17 cellular contexts compared by ENCODE assay signal in genomic region chr7:27961255-27961654, GRCh38.
A peak's percentile ranks its signal among the peaks of the same experiment; 100 is the strongest.
DNase-seq lines count a peak whose midpoint lies in the region; ATAC-seq, FAIRE-seq and TF ChIP-seq lines count a peak whose summit lies in the region.
"Had no signal": no experiment of that assay in that cellular context is flagged by ENCODE, and none has a peak within 500 bp of the region (broad histone marks: within the 10 kb centered on the region; RNA-seq: fewer than 3 reads in every experiment).

No MANE protein-coding gene starts in this region.

- peaks cover 21% of the 10 kb centered on the region for H4K20me1 ChIP-seq in astrocyte (ENCODE audit: insufficient read depth, low read length)

- no peaks in the 10 kb centered on the region for H3K9me3 ChIP-seq in MG63
- no peaks in the 10 kb centered on the region for H3K9me3 ChIP-seq in astrocyte (ENCODE audit: insufficient read depth, low read depth, low read length)
- H3K9me3 ChIP-seq in mucosa of descending colon: no peaks in the 10 kb centered on the region
- H3K9me3 ChIP-seq: Caco-2, heart left ventricle had no signal

- CTCF ChIA-PET in Calu3 (lab: Charles Lee): interaction anchor here (1.5 kb wide), 1 partner anchor 101 kb away, joined by 4 read pairs; no protein-coding TSS in a partner anchor

- no TSS peak for BruUV-seq in Calu3 (replicated peaks; lab: Mats Ljungman, UMichigan)

- no peak for FAIRE-seq in astrocyte (lab: Jason Lieb, UNC)
- FAIRE-seq: GM12878 had no signal

- H3K4me3 ChIP-seq in MG63 (no peak overlapping the region), astrocyte (ENCODE audit: insufficient read depth, low read depth, low read length) (no peak overlapping the region), mucosa of descending colon (no peak overlapping the region)
- H3K4me3 ChIP-seq: coronary artery, GM12878, heart left ventricle had no signal

- H3K4me3 Mint-ChIP-seq in Calu3 (ENCODE audit: low read depth, unreplicated experiment): no peak overlapping the region
- H3K4me3 Mint-ChIP-seq in astrocyte (ENCODE audit: unreplicated experiment): no peak overlapping the region
- H3K4me3 Mint-ChIP-seq: T-helper 1 cell treated with Interleukin-12 subunit alpha and Interleukin-12 subunit beta and Interleukin-4 antibody, amounts not matched to agents 30 μg/mL and 1 μg/mL, for 36 hours had no signal

- TF ChIP-seq CTCF in Calu3 (IDR thresholded peaks at IDR 0.05; ENCODE audit: unreplicated experiment) (no peak), astrocyte (IDR thresholded peaks at IDR 0.05; ENCODE audit: insufficient read depth, low read depth, low read length) (no peak), mucosa of descending colon (IDR thresholded peaks at IDR 0.05) (no peak)

- H3K9me3 Mint-ChIP-seq in Calu3 (ENCODE audit: low read depth, unreplicated experiment) (no peaks in the 10 kb centered on the region), astrocyte (ENCODE audit: unreplicated experiment) (no peaks in the 10 kb centered on the region)
- H3K9me3 Mint-ChIP-seq: T-helper 1 cell treated with Interleukin-12 subunit alpha and Interleukin-12 subunit beta and Interleukin-4 antibody, amounts not matched to agents 30 μg/mL and 1 μg/mL, for 36 hours had no signal

- H3K79me2 ChIP-seq in astrocyte (ENCODE audit: insufficient read depth, low read length): no peaks in the 10 kb centered on the region

- H3K27me3 ChIP-seq in MG63 (no peaks in the 10 kb centered on the region), astrocyte (ENCODE audit: insufficient read depth, low read length) (no peaks in the 10 kb centered on the region)
- H3K27me3 ChIP-seq: heart left ventricle had no signal

- DNase-seq in Calu3 (peak; percentile 49), MG63 (peak; percentile 76), astrocyte (ENCODE audit: low read depth) (peak; percentile 52), mucosa of descending colon (no peak), Ammon's horn (ENCODE audit: low spot score) (no peak), KBM-7 (no peak), Kasumi-1 (lab: John Stamatoyannopoulos, UW) (no peak)
- DNase-seq: activated naive CD4-positive, alpha-beta T cell; Caco-2; heart left ventricle; NCI-H187; stimulated activated CD4-positive, alpha-beta T cell treated with anti-CD3 and anti-CD28 coated beads, Interleukin-1b, Interleukin-23, amount 100 ng/mL, for 48 hours; stimulated activated naive CD4-positive, alpha-beta T cell had no signal

- H3K36me3 ChIP-seq in MG63 (no peaks in the 10 kb centered on the region), astrocyte (ENCODE audit: insufficient read depth, low read length) (no peaks in the 10 kb centered on the region), mucosa of descending colon (ENCODE audit: low read depth) (no peaks in the 10 kb centered on the region)
- H3K36me3 ChIP-seq: heart left ventricle had no signal

- H3K4me1 Mint-ChIP-seq in Calu3 (ENCODE audit: low read depth, unreplicated experiment) (peaks cover 7% of the 10 kb centered on the region), astrocyte (ENCODE audit: low read depth, unreplicated experiment) (peaks cover 11% of the 10 kb centered on the region)

- no peak overlapping the region for H3K27ac Mint-ChIP-seq in Calu3 (ENCODE audit: unreplicated experiment)
- H3K27ac Mint-ChIP-seq in astrocyte (ENCODE audit: unreplicated experiment): no peak overlapping the region
- H3K27ac Mint-ChIP-seq: T-helper 1 cell treated with Interleukin-12 subunit alpha and Interleukin-12 subunit beta and Interleukin-4 antibody, amounts not matched to agents 30 μg/mL and 1 μg/mL, for 36 hours had no signal

- intact Hi-C loops in Calu3 (cut with micrococcal nuclease; ENCODE audit: unreplicated experiment) (no loop called here), mucosa of descending colon (cut with DNase I, micrococcal nuclease) (no loop called here)

- no peak overlapping the region for H3K9ac ChIP-seq in astrocyte (ENCODE audit: low read length)

- H2AFZ ChIP-seq in astrocyte (ENCODE audit: low read depth, low read length): no peak overlapping the region

- H3K4me1 ChIP-seq in astrocyte (ENCODE audit: insufficient read depth, low read length) (no peaks in the 10 kb centered on the region), mucosa of descending colon (ENCODE audit: low read depth) (peaks cover 5% of the 10 kb centered on the region)
- H3K4me1 ChIP-seq: Caco-2 had no signal

- H3K4me2 ChIP-seq in astrocyte (ENCODE audit: low read length): no peak overlapping the region

- no peak overlapping the region for H3K27ac ChIP-seq in astrocyte (ENCODE audit: low read depth, low read length)
- H3K27ac ChIP-seq: coronary artery, heart left ventricle had no signal

- H3K36me3 Mint-ChIP-seq in Calu3 (ENCODE audit: insufficient read depth, unreplicated experiment): no peaks in the 10 kb centered on the region
- peaks cover 2% of the 10 kb centered on the region for H3K36me3 Mint-ChIP-seq in astrocyte (ENCODE audit: low read depth, unreplicated experiment)

- peak; percentile 85 for ATAC-seq in mucosa of descending colon
- no peak for ATAC-seq in HG03139 (IDR thresholded peaks at IDR 0.05; ENCODE audit: unreplicated experiment)
- ATAC-seq: GM12878, heart left ventricle had no signal

- in situ Hi-C loops in KBM-7 (cut with MboI; ENCODE audit: low pct_unique_long_range_greater_than_20kb, low sequenced_read_pairs): no loop called here

- H3K27me3 Mint-ChIP-seq in Calu3 (ENCODE audit: unreplicated experiment) (no peaks in the 10 kb centered on the region), astrocyte (ENCODE audit: low read depth, unreplicated experiment) (no peaks in the 10 kb centered on the region)

Comparison
In these comparisons a context has a peak if more than half of its experiments do, and no peak if none do; other contexts are left out.
1. DNase-seq: peak in Calu3 (single experiment), MG63 (single experiment) and astrocyte (single experiment); none in mucosa of descending colon (0 of 3), Ammon's horn (single experiment), KBM-7 (single experiment) and Kasumi-1 (0 of 2).